In the genomic region with DNA sequence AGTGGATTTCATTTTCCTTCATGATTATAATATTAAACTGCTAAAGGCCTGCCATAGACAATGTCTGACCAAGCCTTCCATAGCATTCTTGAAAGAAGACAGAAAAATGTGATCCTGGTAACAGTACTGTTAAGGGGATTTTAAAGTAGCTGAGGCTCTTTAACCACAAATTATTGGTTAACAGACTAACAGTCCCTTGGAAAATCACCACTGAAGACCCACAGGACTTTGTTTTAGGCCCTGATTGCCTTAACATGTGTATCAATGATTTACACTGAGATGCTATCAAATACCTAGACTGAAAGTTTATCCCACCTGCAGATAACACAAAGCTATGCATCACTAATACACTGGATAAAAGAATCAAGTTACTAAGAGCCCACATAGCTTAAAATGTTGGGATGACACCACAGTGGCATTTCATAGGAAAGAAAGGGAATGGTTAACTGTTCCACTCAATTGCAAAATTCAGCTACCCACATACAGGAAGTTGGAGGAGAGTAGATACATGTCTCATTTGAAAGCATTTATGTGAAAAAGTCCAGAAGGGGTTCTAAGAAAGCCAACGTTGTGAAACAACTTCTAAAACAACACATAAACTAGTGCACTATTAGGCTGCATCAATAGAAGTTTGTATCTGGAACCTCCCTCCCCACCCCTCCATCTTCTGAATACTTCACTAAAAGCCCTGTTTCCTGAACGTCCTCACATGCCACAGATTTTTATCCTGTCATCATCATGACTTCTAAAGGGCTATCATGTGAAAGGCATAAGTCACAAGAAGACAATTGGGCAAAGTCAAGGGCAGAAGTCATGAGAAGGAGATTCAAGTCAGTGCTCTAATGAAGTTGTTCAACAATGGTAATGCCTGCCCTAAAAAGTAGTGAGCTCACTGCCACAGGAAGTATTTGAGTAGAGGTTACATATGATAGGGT, we compare ENCODE assay signal across 1 cellular context.
TF ChIP-seq lines count a peak whose summit lies in the region.

No MANE protein-coding gene starts in this region.

TF ChIP-seq in WTC11, 78 proteins besides CTCF, POLR2A, EP300 and RAD21 (continued from another document):
- TF ChIP-seq, protein P1, sequence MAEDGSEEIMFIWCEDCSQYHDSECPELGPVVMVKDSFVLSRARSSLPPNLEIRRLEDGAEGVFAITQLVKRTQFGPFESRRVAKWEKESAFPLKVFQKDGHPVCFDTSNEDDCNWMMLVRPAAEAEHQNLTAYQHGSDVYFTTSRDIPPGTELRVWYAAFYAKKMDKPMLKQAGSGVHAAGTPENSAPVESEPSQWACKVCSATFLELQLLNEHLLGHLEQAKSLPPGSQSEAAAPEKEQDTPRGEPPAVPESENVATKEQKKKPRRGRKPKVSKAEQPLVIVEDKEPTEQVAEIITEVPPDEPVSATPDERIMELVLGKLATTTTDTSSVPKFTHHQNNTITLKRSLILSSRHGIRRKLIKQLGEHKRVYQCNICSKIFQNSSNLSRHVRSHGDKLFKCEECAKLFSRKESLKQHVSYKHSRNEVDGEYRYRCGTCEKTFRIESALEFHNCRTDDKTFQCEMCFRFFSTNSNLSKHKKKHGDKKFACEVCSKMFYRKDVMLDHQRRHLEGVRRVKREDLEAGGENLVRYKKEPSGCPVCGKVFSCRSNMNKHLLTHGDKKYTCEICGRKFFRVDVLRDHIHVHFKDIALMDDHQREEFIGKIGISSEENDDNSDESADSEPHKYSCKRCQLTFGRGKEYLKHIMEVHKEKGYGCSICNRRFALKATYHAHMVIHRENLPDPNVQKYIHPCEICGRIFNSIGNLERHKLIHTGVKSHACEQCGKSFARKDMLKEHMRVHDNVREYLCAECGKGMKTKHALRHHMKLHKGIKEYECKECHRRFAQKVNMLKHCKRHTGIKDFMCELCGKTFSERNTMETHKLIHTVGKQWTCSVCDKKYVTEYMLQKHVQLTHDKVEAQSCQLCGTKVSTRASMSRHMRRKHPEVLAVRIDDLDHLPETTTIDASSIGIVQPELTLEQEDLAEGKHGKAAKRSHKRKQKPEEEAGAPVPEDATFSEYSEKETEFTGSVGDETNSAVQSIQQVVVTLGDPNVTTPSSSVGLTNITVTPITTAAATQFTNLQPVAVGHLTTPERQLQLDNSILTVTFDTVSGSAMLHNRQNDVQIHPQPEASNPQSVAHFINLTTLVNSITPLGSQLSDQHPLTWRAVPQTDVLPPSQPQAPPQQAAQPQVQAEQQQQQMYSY (CRISPR knock-in tag; IDR thresholded peaks at IDR 0.05) = no peak
- TF ChIP-seq, protein P2, sequence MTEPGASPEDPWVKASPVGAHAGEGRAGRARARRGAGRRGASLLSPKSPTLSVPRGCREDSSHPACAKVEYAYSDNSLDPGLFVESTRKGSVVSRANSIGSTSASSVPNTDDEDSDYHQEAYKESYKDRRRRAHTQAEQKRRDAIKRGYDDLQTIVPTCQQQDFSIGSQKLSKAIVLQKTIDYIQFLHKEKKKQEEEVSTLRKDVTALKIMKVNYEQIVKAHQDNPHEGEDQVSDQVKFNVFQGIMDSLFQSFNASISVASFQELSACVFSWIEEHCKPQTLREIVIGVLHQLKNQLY (CRISPR knock-in tag; IDR thresholded peaks at IDR 0.05) = no peak
- TF ChIP-seq MXD4 (CRISPR knock-in tag; IDR thresholded peaks at IDR 0.05; ENCODE audit: borderline replicate concordance) (no peak), RORB (CRISPR knock-in tag; IDR thresholded peaks at IDR 0.05) (no peak)
- TF ChIP-seq, protein P3, sequence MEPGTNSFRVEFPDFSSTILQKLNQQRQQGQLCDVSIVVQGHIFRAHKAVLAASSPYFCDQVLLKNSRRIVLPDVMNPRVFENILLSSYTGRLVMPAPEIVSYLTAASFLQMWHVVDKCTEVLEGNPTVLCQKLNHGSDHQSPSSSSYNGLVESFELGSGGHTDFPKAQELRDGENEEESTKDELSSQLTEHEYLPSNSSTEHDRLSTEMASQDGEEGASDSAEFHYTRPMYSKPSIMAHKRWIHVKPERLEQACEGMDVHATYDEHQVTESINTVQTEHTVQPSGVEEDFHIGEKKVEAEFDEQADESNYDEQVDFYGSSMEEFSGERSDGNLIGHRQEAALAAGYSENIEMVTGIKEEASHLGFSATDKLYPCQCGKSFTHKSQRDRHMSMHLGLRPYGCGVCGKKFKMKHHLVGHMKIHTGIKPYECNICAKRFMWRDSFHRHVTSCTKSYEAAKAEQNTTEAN (CRISPR knock-in tag; IDR thresholded peaks at IDR 0.05) = no peak
TF ChIP-seq in WTC11: peak in this region for 0.
